ENCODE assay signal across 8 cellular contexts in genomic region chr17:7483238-7484066, GRCh38. TPM values are rescaled to one million over a fixed set of nuclear protein-coding genes. Genes with fewer than 3 reads are reported as not detected.
DNase-seq lines count a peak whose midpoint lies in the region; ATAC-seq and TF ChIP-seq lines count a peak whose summit lies in the region.

No MANE protein-coding gene starts in this region.

- H3K4me3 ChIP-seq in LNCaP clone FGC (ENCODE audit: low read depth, low read length) = peak overlapping the region; percentile 68
- H3K4me3 ChIP-seq in fibroblast of lung (replicated peaks in 1 of 4; ENCODE audit: control extremely low read depth in 1 of 4, insufficient read depth in 1 of 4, low read depth in 3 of 4, low read length in 4 of 4) = peak overlapping the region; percentile 66 to 91 (median 82)

- TF ChIP-seq CTCF in LNCaP clone FGC (IDR thresholded peaks at IDR 0.05; ENCODE audit: control insufficient read depth, extremely low read depth, insufficient read depth) (no peak), fibroblast of lung (conservative IDR thresholded peaks at IDR 0.05 in 1 of 2, IDR thresholded peaks at IDR 0.05 in 1 of 2; ENCODE audit: low read depth in 1 of 2, low read length in 2 of 2) (no peak)

- no peaks in the 10 kb centered on the region for H3K9me3 Mint-ChIP-seq in activated T-helper 17 cell treated with anti-CD3 and anti-CD28 coated beads, Interleukin-2, amount 50 U/mL, for 72 hours
- no peaks in the 10 kb centered on the region for H3K9me3 Mint-ChIP-seq in naive B cell

- peak overlapping the region; percentile 94 for H3K4me2 ChIP-seq in fibroblast of lung (ENCODE audit: extremely low read depth, insufficient read depth, low read length)

- H3K27me3 ChIP-seq in fibroblast of lung (ENCODE audit: control insufficient read depth, insufficient read depth, low read length) = no peaks in the 10 kb centered on the region

- peak overlapping the region; percentile 100 for H3K27ac Mint-ChIP-seq in activated T-helper 17 cell treated with anti-CD3 and anti-CD28 coated beads, Interleukin-2, amount 50 U/mL, for 72 hours
- H3K27ac Mint-ChIP-seq in naive B cell = peak overlapping the region; percentile 99 to 100 (median 100)

- peaks cover 20% of the 10 kb centered on the region for H3K4me1 ChIP-seq in fibroblast of lung (ENCODE audit: control insufficient read depth, extremely low read depth, insufficient read depth, low read length)

- peak; percentile 98 for DNase-seq in DMS53 (lab: John Stamatoyannopoulos, UW)
- DNase-seq in GOT3 (lab: John Stamatoyannopoulos, UW) = peak; percentile 74
- peak; percentile 14 for DNase-seq in LNCaP clone FGC (ENCODE audit: low read depth)
- peak; percentile 92 for DNase-seq in RPMI7951 (ENCODE audit: low read depth)
- peak; percentile 90 to 97 for DNase-seq in fibroblast of lung (ENCODE audit: low read depth in 2 of 2)
- peak; percentile 95 for DNase-seq in naive B cell
- DNase-seq in stimulated activated CD8-positive, alpha-beta memory T cell treated with anti-CD3 and anti-CD28 coated beads, Interleukin-7, amount 100 ng/mL, for 48 hours (ENCODE audit: extremely low read depth in 1 of 2, low read depth in 1 of 2) = peak; percentile 83 to 84

- peak overlapping the region; percentile 77 for H2AFZ ChIP-seq in fibroblast of lung (ENCODE audit: low read length)

- peaks cover 54% of the 10 kb centered on the region for H3K36me3 Mint-ChIP-seq in activated T-helper 17 cell treated with anti-CD3 and anti-CD28 coated beads, Interleukin-2, amount 50 U/mL, for 72 hours (ENCODE audit: low read depth)
- no peaks in the 10 kb centered on the region for H3K36me3 Mint-ChIP-seq in naive B cell

- peaks cover 49% of the 10 kb centered on the region for H3K4me1 Mint-ChIP-seq in activated T-helper 17 cell treated with anti-CD3 and anti-CD28 coated beads, Interleukin-2, amount 50 U/mL, for 72 hours
- H3K4me1 Mint-ChIP-seq in naive B cell = peaks cover 60 to 77% (median 75%) of the 10 kb centered on the region in 3 donors

- H3K27me3 Mint-ChIP-seq in activated T-helper 17 cell treated with anti-CD3 and anti-CD28 coated beads, Interleukin-2, amount 50 U/mL, for 72 hours = no peaks in the 10 kb centered on the region
- no peaks in the 10 kb centered on the region for H3K27me3 Mint-ChIP-seq in naive B cell

- H3K36me3 ChIP-seq in fibroblast of lung (ENCODE audit: control insufficient read depth, insufficient read depth, low read length) = peaks cover 1% of the 10 kb centered on the region

- H4K20me1 ChIP-seq in fibroblast of lung (ENCODE audit: control insufficient read depth, extremely low read depth, insufficient read depth, low read length) = no peaks in the 10 kb centered on the region

- H3K27ac ChIP-seq in fibroblast of lung (ENCODE audit: insufficient read depth, low read length) = peak overlapping the region; percentile 100

- H3K9me3 ChIP-seq in fibroblast of lung (ENCODE audit: control insufficient read depth, insufficient read depth, low read depth, low read length) = no peaks in the 10 kb centered on the region

- peak overlapping the region; percentile 86 for H3K4me3 Mint-ChIP-seq in activated T-helper 17 cell treated with anti-CD3 and anti-CD28 coated beads, Interleukin-2, amount 50 U/mL, for 72 hours
- peak overlapping the region; percentile 93 to 100 (median 99) for H3K4me3 Mint-ChIP-seq in naive B cell

- peaks cover 55% of the 10 kb centered on the region for H3K79me2 ChIP-seq in fibroblast of lung (ENCODE audit: control insufficient read depth, insufficient read depth, low read length)

- peak overlapping the region; percentile 98 for H3K9ac ChIP-seq in fibroblast of lung (ENCODE audit: insufficient read depth, low read length)

- peak; percentile 65 for ATAC-seq in activated T-helper 17 cell treated with anti-CD3 and anti-CD28 coated beads, Interleukin-2, amount 50 U/mL, for 72 hours (replicated peaks)
- ATAC-seq in naive B cell (ENCODE audit: low read depth in 2 of 2) = peak; percentile 61 to 62

RNA-seq across cellular contexts. Expression of gene POLR2A, which starts 0.7 kb away (rescaled TPM):
- total RNA-seq in RPMI7951 (2014; rRNA removed; shearing (Covaris generic)) = 15.4 and 22.3 TPM in 2 replicates
- total RNA-seq in activated T-helper 17 cell treated with anti-CD3 and anti-CD28 coated beads, Interleukin-2, amount 50 U/mL, for 72 hours = 100 to 1,000 TPM; 256 to 308 TPM
- total RNA-seq in fibroblast of lung = 60.1 and 75.8 TPM in 2 replicates
- polyA plus RNA-seq in fibroblast of lung (6.8 and 7.1 TPM in 2 replicates), naive B cell (ENCODE audit: low read depth in 6 of 6) (10 to 100 TPM; 13.6 to 88.9 (median 47.1) TPM)
- polyA plus RNA-seq in fibroblast of lung (2012) = 56.0 and 62.6 TPM in 2 replicates
- polyA minus RNA-seq in fibroblast of lung (ENCODE audit: low replicate concordance) = 232 and 413 TPM in 2 replicates

RNA-seq across cellular contexts. Expression of gene SLC35G6, which starts 2.2 kb away (rescaled TPM):
- not detected in 2 replicates for total RNA-seq in RPMI7951 (2014; rRNA removed; shearing (Covaris generic))
- not detected for total RNA-seq in activated T-helper 17 cell treated with anti-CD3 and anti-CD28 coated beads, Interleukin-2, amount 50 U/mL, for 72 hours
- total RNA-seq in fibroblast of lung = not detected in 2 replicates
- polyA plus RNA-seq in fibroblast of lung = not detected in 2 replicates
- not detected in 2 replicates for polyA plus RNA-seq in fibroblast of lung (2012)
- not detected in 2 replicates for polyA minus RNA-seq in fibroblast of lung (ENCODE audit: low replicate concordance)
- under 1 TPM in 2 of 6 donors, not detected in 4; 0.14 to 0.39 TPM for polyA plus RNA-seq in naive B cell (ENCODE audit: low read depth in 6 of 6)

RNA-seq across cellular contexts. Expression of gene ZBTB4, which starts 4.0 kb away (rescaled TPM):
- total RNA-seq in RPMI7951 (2014; rRNA removed; shearing (Covaris generic)) = 14.3 and 14.8 TPM in 2 replicates
- total RNA-seq in activated T-helper 17 cell treated with anti-CD3 and anti-CD28 coated beads, Interleukin-2, amount 50 U/mL, for 72 hours = 10 to 100 TPM; 18.9 to 27.5 TPM
- total RNA-seq in fibroblast of lung = 16.4 and 29.9 TPM in 2 replicates
- polyA plus RNA-seq in fibroblast of lung (21.3 and 22.3 TPM in 2 replicates), naive B cell (ENCODE audit: low read depth in 6 of 6) (10 to 100 TPM in 4 of 6 donors, 1 to 10 TPM in 2; 5.3 to 19.2 (median 10.5) TPM)
- 37.4 and 43.3 TPM in 2 replicates for polyA plus RNA-seq in fibroblast of lung (2012)
- 74.3 and 81.7 TPM in 2 replicates for polyA minus RNA-seq in fibroblast of lung (ENCODE audit: low replicate concordance)

RNA-seq across cellular contexts. Expression of gene CHRNB1, which starts 38.6 kb away (rescaled TPM):
- 10.4 and 11.9 TPM in 2 replicates for total RNA-seq in RPMI7951 (2014; rRNA removed; shearing (Covaris generic))
- total RNA-seq in activated T-helper 17 cell treated with anti-CD3 and anti-CD28 coated beads, Interleukin-2, amount 50 U/mL, for 72 hours = 10 to 100 TPM; 10.9 to 13.0 TPM
- 5.6 and 12.2 TPM in 2 replicates for total RNA-seq in fibroblast of lung
- 6.3 and 9.2 TPM in 2 replicates for polyA plus RNA-seq in fibroblast of lung
- 4.4 and 7.1 TPM in 2 replicates for polyA plus RNA-seq in fibroblast of lung (2012)
- polyA minus RNA-seq in fibroblast of lung (ENCODE audit: low replicate concordance) = 7.1 and 8.8 TPM in 2 replicates
- polyA plus RNA-seq in naive B cell (ENCODE audit: low read depth in 6 of 6) = 10 to 100 TPM; 12.6 to 21.6 (median 15.6) TPM

RNA-seq across cellular contexts. Expression of gene FGF11, which starts 44.1 kb away (rescaled TPM):
- total RNA-seq in RPMI7951 (2014; rRNA removed; shearing (Covaris generic)) = 2.0 and 4.1 TPM in 2 replicates
- total RNA-seq in activated T-helper 17 cell treated with anti-CD3 and anti-CD28 coated beads, Interleukin-2, amount 50 U/mL, for 72 hours = 10 to 100 TPM in 1 of 2 donors, 1 to 10 TPM in 1; 4.4 to 16.9 TPM
- total RNA-seq in fibroblast of lung = 0.33 and 1.3 TPM in 2 replicates
- 0.43 and 0.87 TPM in 2 replicates for polyA plus RNA-seq in fibroblast of lung
- 0.44 and 0.79 TPM in 2 replicates for polyA plus RNA-seq in fibroblast of lung (2012)
- polyA minus RNA-seq in fibroblast of lung (ENCODE audit: low replicate concordance) = 0.43 and 5.0 TPM in 2 replicates
- under 1 TPM in 1 of 6 donors, not detected in 5; 0.16 TPM for polyA plus RNA-seq in naive B cell (ENCODE audit: low read depth in 6 of 6)

Comparison
In these comparisons a context has a peak if more than half of its experiments do, and no peak if none do; other contexts are left out.
1. Peak in every context shown above with its lines: DNase-seq, ATAC-seq, H3K4me3 ChIP-seq and H3K27ac ChIP-seq.
2. DNase-seq: peak in every context shown above with its lines; median percentile 98 in DMS53; 95 in naive B cell; 94 in fibroblast of lung; 92 in RPMI7951; 84 in stimulated activated CD8-positive, alpha-beta memory T cell treated with anti-CD3 and anti-CD28 coated beads, Interleukin-7, amount 100 ng/mL, for 48 hours; 74 in GOT3; 14 in LNCaP clone FGC.